ENCODE assay signal across 22 cellular contexts in the genomic region with DNA sequence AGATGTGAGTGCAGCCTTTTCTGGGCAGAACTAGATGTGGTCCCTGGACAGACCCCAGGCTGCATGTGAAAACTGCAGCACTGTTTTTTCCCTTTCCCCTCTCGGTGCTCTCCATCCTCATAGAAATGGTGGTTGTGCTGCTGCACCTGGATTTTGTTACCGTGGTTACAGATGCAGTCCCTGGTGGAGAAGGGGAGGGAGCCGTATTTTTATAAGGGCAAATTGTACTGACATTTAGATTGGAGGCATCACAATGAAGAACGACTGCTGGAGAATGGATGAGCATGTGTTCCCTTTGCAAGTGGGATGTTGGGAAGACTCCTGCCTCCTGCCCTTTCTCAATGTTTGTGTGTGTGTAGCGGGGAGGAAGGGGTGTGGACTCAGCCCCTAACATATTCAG.
"Had no signal": no experiment of that assay in that cellular context is flagged by ENCODE, and none has a peak within 500 bp of the region (broad histone marks: within the 10 kb centered on the region; RNA-seq: fewer than 3 reads in every experiment).

No MANE protein-coding gene starts in this region.

- H3K27me3 Mint-ChIP-seq: activated CD8-positive, alpha-beta memory T cell treated with anti-CD3 and anti-CD28 coated beads, Interleukin-2, amount 10 ng/mL, durations not matched to agents 7 days and 5 days; activated naive CD8-positive, alpha-beta T cell treated with anti-CD3 and anti-CD28 coated beads, Interleukin-2, amount 50 U/mL, for 24 hours had no signal

- H3K27ac Mint-ChIP-seq: activated CD8-positive, alpha-beta memory T cell treated with anti-CD3 and anti-CD28 coated beads, Interleukin-2, amount 10 ng/mL, durations not matched to agents 7 days and 5 days; activated naive CD4-positive, alpha-beta T cell treated with anti-CD3 and anti-CD28 coated beads, Interleukin-2, amount 50 U/mL, for 24 hours; activated naive CD8-positive, alpha-beta T cell treated with anti-CD3 and anti-CD28 coated beads, Interleukin-2, amount 50 U/mL, for 24 hours; activated T-cell treated with anti-CD3 and anti-CD28 coated beads, Interleukin-2, amount 50 U/mL, for 24 hours; activated T-helper 1 cell treated with anti-CD3 and anti-CD28 coated beads, Interleukin-12 subunit alpha, Interleukin-12 subunit beta, Interleukin-2, Interleukin-4 antibody, amounts not matched to agents 30 ng/mL and 10 ng/mL and 1 ng/mL, durations not matched to agents 14 hours and 24 hours and 36 hours; T-helper 1 cell treated with Interleukin-12 subunit alpha and Interleukin-12 subunit beta and Interleukin-4 antibody, amounts not matched to agents 30 μg/mL and 1 μg/mL, for 36 hours had no signal

- H3K9me3 Mint-ChIP-seq: activated naive CD4-positive, alpha-beta T cell treated with anti-CD3 and anti-CD28 coated beads, Interleukin-2, amount 50 U/mL, for 24 hours; activated naive CD8-positive, alpha-beta T cell treated with anti-CD3 and anti-CD28 coated beads, Interleukin-2, amount 50 U/mL, for 24 hours; activated T-cell treated with anti-CD3 and anti-CD28 coated beads, Interleukin-2, amount 50 U/mL, for 24 hours; activated T-helper 1 cell treated with anti-CD3 and anti-CD28 coated beads, Interleukin-12 subunit alpha, Interleukin-12 subunit beta, Interleukin-2, Interleukin-4 antibody, amounts not matched to agents 30 ng/mL and 10 ng/mL and 1 ng/mL, durations not matched to agents 14 hours and 24 hours and 36 hours; T-helper 1 cell treated with Interleukin-12 subunit alpha and Interleukin-12 subunit beta and Interleukin-4 antibody, amounts not matched to agents 30 μg/mL and 1 μg/mL, for 36 hours had no signal

- H3K36me3 Mint-ChIP-seq: activated CD8-positive, alpha-beta memory T cell treated with anti-CD3 and anti-CD28 coated beads, Interleukin-2, amount 10 ng/mL, durations not matched to agents 7 days and 5 days; activated naive CD4-positive, alpha-beta T cell treated with anti-CD3 and anti-CD28 coated beads, Interleukin-2, amount 50 U/mL, for 24 hours had no signal

- DNase-seq: activated CD4-positive, alpha-beta T cell treated with anti-CD3 and anti-CD28 coated beads for 4 hours; activated CD4-positive, alpha-beta T cell treated with anti-CD3 and anti-CD28 coated beads, Interleukin-2, amount 50 U/mL, for 4 hours; activated CD8-positive, alpha-beta memory T cell treated with anti-CD3 and anti-CD28 coated beads, Interleukin-2, amount 10 ng/mL, durations not matched to agents 7 days and 5 days; activated effector memory CD4-positive, alpha-beta T cell treated with Interleukin-2 at 50 U/mL for 16 hours; activated naive CD4-positive, alpha-beta T cell; activated naive CD8-positive, alpha-beta T cell treated with anti-CD3 and anti-CD28 coated beads, Interleukin-2, amount 50 U/mL, for 24 hours; activated T-cell treated with anti-CD3 and anti-CD28 coated beads, Interleukin-2, amount 50 U/mL, for 24 hours; amniotic stem cell; body of pancreas; central memory CD4-positive, alpha-beta T cell; NCI-H1092; NCI-H187; NCI-H2081; NCI-H2171 treated with DMSO at 0.1 percent for 48 hours; NCI-H446 treated with DMSO at 0.1 percent for 48 hours; NCI-H524 treated with DMSO at 0.1 percent for 48 hours; NCI-H82; SHP77 treated with DMSO at 0.1 percent for 48 hours had no signal

- ATAC-seq: activated CD4-positive, CD25-positive, alpha-beta regulatory T cell treated with anti-CD3 and anti-CD28 coated beads, Interleukin-2, amount 50 U/mL, for 24 hours; activated CD8-positive, alpha-beta memory T cell treated with anti-CD3 and anti-CD28 coated beads, Interleukin-2, amount 10 ng/mL, durations not matched to agents 7 days and 5 days; activated naive CD8-positive, alpha-beta T cell treated with anti-CD3 and anti-CD28 coated beads, Interleukin-2, amount 50 U/mL, for 24 hours; body of pancreas had no signal

- H3K4me3 Mint-ChIP-seq: activated CD8-positive, alpha-beta memory T cell treated with anti-CD3 and anti-CD28 coated beads, Interleukin-2, amount 10 ng/mL, durations not matched to agents 7 days and 5 days; activated naive CD4-positive, alpha-beta T cell treated with anti-CD3 and anti-CD28 coated beads, Interleukin-2, amount 50 U/mL, for 24 hours; activated naive CD8-positive, alpha-beta T cell treated with anti-CD3 and anti-CD28 coated beads, Interleukin-2, amount 50 U/mL, for 24 hours; activated T-cell treated with anti-CD3 and anti-CD28 coated beads, Interleukin-2, amount 50 U/mL, for 24 hours; activated T-helper 1 cell treated with anti-CD3 and anti-CD28 coated beads, Interleukin-12 subunit alpha, Interleukin-12 subunit beta, Interleukin-2, Interleukin-4 antibody, amounts not matched to agents 30 ng/mL and 10 ng/mL and 1 ng/mL, durations not matched to agents 14 hours and 24 hours and 36 hours; T-helper 1 cell treated with Interleukin-12 subunit alpha and Interleukin-12 subunit beta and Interleukin-4 antibody, amounts not matched to agents 30 μg/mL and 1 μg/mL, for 36 hours had no signal

- H3K4me1 Mint-ChIP-seq: activated CD8-positive, alpha-beta memory T cell treated with anti-CD3 and anti-CD28 coated beads, Interleukin-2, amount 10 ng/mL, durations not matched to agents 7 days and 5 days; activated naive CD4-positive, alpha-beta T cell treated with anti-CD3 and anti-CD28 coated beads, Interleukin-2, amount 50 U/mL, for 24 hours; activated naive CD8-positive, alpha-beta T cell treated with anti-CD3 and anti-CD28 coated beads, Interleukin-2, amount 50 U/mL, for 24 hours had no signal
